Comparison of ENCODE assay signal across 8 cellular contexts in genomic region chr2:197433770-197434438, GRCh38. TPM values are rescaled to one million over a fixed set of nuclear protein-coding genes. Genes with fewer than 3 reads are reported as not detected.
DNase-seq lines count a peak whose midpoint lies in the region; ATAC-seq lines count a peak whose summit lies in the region.

No MANE protein-coding gene starts in this region.

- peaks cover 56% of the 10 kb centered on the region for H3K4me1 Mint-ChIP-seq in activated CD8-positive, alpha-beta T cell treated with anti-CD3 and anti-CD28 coated beads, Interleukin-2, amount 10 ng/mL, durations not matched to agents 7 days and 5 days (ENCODE audit: low read depth)
- peaks cover 70 to 74% of the 10 kb centered on the region in 2 donors for H3K4me1 Mint-ChIP-seq in immature natural killer cell

- H3K9ac ChIP-seq in stomach smooth muscle (ENCODE audit: low read length in 2 of 2) = peak overlapping the region; percentile 99 to 100

- POLR2A ChIA-PET in activated CD8-positive, alpha-beta T cell treated with anti-CD3 and anti-CD28 coated beads, Interleukin-2, amount 10 ng/mL, durations not matched to agents 7 days and 5 days (lab: Charles Lee) = interaction anchor here (0.6 to 9.4 kb wide), 14 partner anchors 9 to 470 kb away, joined by 3 to 143 read pairs (median 4); partner anchors contain the start of genes COQ10B, HSPD1, HSPE1 and MARS2

- peaks cover 44% of the 10 kb centered on the region for H3K36me3 Mint-ChIP-seq in activated CD8-positive, alpha-beta T cell treated with anti-CD3 and anti-CD28 coated beads, Interleukin-2, amount 10 ng/mL, durations not matched to agents 7 days and 5 days (ENCODE audit: low read depth)
- no peaks in the 10 kb centered on the region for H3K36me3 Mint-ChIP-seq in immature natural killer cell

- H3K36me3 ChIP-seq in stomach smooth muscle (ENCODE audit: control insufficient read depth in 2 of 2, insufficient read depth in 2 of 2, low read length in 2 of 2) = no peaks in the 10 kb centered on the region

- CTCF ChIA-PET in activated CD8-positive, alpha-beta T cell treated with anti-CD3 and anti-CD28 coated beads, Interleukin-2, amount 10 ng/mL, durations not matched to agents 7 days and 5 days (lab: Charles Lee) = interaction anchor here (0.9 kb wide), 1 partner anchor 75 kb away, joined by 4 read pairs; no protein-coding TSS in a partner anchor

- peaks cover 26% of the 10 kb centered on the region for H3K4me1 ChIP-seq in stomach smooth muscle (ENCODE audit: control insufficient read depth, insufficient read depth, low read length)

- H3K27me3 Mint-ChIP-seq in activated CD8-positive, alpha-beta T cell treated with anti-CD3 and anti-CD28 coated beads, Interleukin-2, amount 10 ng/mL, durations not matched to agents 7 days and 5 days (ENCODE audit: low read depth) = no peaks in the 10 kb centered on the region
- peaks cover 10 to 13% (median 11%) of the 10 kb centered on the region in 3 donors for H3K27me3 Mint-ChIP-seq in immature natural killer cell (ENCODE audit: low read depth in 3 of 3)

- H3K9me3 Mint-ChIP-seq in activated CD8-positive, alpha-beta T cell treated with anti-CD3 and anti-CD28 coated beads, Interleukin-2, amount 10 ng/mL, durations not matched to agents 7 days and 5 days (ENCODE audit: insufficient read depth) = no peaks in the 10 kb centered on the region
- no peaks in the 10 kb centered on the region for H3K9me3 Mint-ChIP-seq in immature natural killer cell

- peak overlapping the region; percentile 100 for H3K27ac Mint-ChIP-seq in activated CD8-positive, alpha-beta T cell treated with anti-CD3 and anti-CD28 coated beads, Interleukin-2, amount 10 ng/mL, durations not matched to agents 7 days and 5 days
- H3K27ac Mint-ChIP-seq in immature natural killer cell = peak overlapping the region; percentile 100

- peak overlapping the region; percentile 87 for H3K4me3 Mint-ChIP-seq in activated CD8-positive, alpha-beta T cell treated with anti-CD3 and anti-CD28 coated beads, Interleukin-2, amount 10 ng/mL, durations not matched to agents 7 days and 5 days
- H3K4me3 Mint-ChIP-seq in immature natural killer cell = peak overlapping the region; percentile 99 to 100 (median 100)

- H3K27ac ChIP-seq in stomach smooth muscle (ENCODE audit: low read length) = peak overlapping the region; percentile 95

- peak overlapping the region; percentile 96 to 99 for H3K4me3 ChIP-seq in stomach smooth muscle (ENCODE audit: low read length in 2 of 2)

- H3K27me3 ChIP-seq in stomach smooth muscle (ENCODE audit: control insufficient read depth in 1 of 2, insufficient read depth in 2 of 2, low read length in 2 of 2) = no peaks in the 10 kb centered on the region

- no peak for ATAC-seq in activated CD8-positive, alpha-beta T cell treated with anti-CD3 and anti-CD28 coated beads, Interleukin-2, amount 10 ng/mL, durations not matched to agents 7 days and 5 days

- H3K9me3 ChIP-seq in stomach smooth muscle (ENCODE audit: control insufficient read depth in 2 of 2, low read length in 2 of 2) = no peaks in the 10 kb centered on the region

- DNase-seq in NCI-H1417 (lab: John Stamatoyannopoulos, UW) (peak in 2 of 3 experiments; percentile 22 to 47), NCI-H1417 treated with DMSO at 0.1 percent for 48 hours (lab: John Stamatoyannopoulos, UW) (no peak), immature natural killer cell (no peak), SHP77 treated with DMSO at 0.1 percent for 48 hours (lab: John Stamatoyannopoulos, UW) (no peak), cerebellar cortex (ENCODE audit: low spot score) (no peak)
- no peak for DNase-seq in activated CD8-positive, alpha-beta T cell treated with anti-CD3 and anti-CD28 coated beads, Interleukin-2, amount 10 ng/mL, durations not matched to agents 7 days and 5 days
- no peak for DNase-seq in stimulated activated CD4-positive, alpha-beta T cell treated with anti-CD3 and anti-CD28 coated beads, Interleukin-2, amount 100 ng/mL, for 24 hours

RNA-seq across cellular contexts. Expression of gene SF3B1, which starts 0.9 kb away (rescaled TPM):
- 100 to 1,000 TPM; 266 to 267 TPM for total RNA-seq in activated CD8-positive, alpha-beta T cell treated with anti-CD3 and anti-CD28 coated beads, Interleukin-2, amount 10 ng/mL, durations not matched to agents 7 days and 5 days
- polyA plus RNA-seq in immature natural killer cell = 100 to 1,000 TPM; 123 to 165 (median 133) TPM

RNA-seq across cellular contexts. Expression of gene COQ10B, which starts 19.4 kb away (rescaled TPM):
- total RNA-seq in activated CD8-positive, alpha-beta T cell treated with anti-CD3 and anti-CD28 coated beads, Interleukin-2, amount 10 ng/mL, durations not matched to agents 7 days and 5 days = 10 to 100 TPM; 22.5 to 22.6 TPM
- 10 to 100 TPM; 49.4 to 80.9 (median 56.6) TPM for polyA plus RNA-seq in immature natural killer cell

Comparison
In these comparisons a context has a peak if more than half of its experiments do, and no peak if none do; other contexts are left out.
1. DNase-seq: peak in NCI-H1417 (2 of 3); none in NCI-H1417 treated with DMSO at 0.1 percent for 48 hours (single experiment), activated CD8-positive, alpha-beta T cell treated with anti-CD3 and anti-CD28 coated beads, Interleukin-2, amount 10 ng/mL, durations not matched to agents 7 days and 5 days (single experiment), immature natural killer cell (0 of 3), stimulated activated CD4-positive, alpha-beta T cell treated with anti-CD3 and anti-CD28 coated beads, Interleukin-2, amount 100 ng/mL, for 24 hours (0 of 2), SHP77 treated with DMSO at 0.1 percent for 48 hours (single experiment) and cerebellar cortex (single experiment).